ENCODE assay signal across 8 cellular contexts in the genomic region with DNA sequence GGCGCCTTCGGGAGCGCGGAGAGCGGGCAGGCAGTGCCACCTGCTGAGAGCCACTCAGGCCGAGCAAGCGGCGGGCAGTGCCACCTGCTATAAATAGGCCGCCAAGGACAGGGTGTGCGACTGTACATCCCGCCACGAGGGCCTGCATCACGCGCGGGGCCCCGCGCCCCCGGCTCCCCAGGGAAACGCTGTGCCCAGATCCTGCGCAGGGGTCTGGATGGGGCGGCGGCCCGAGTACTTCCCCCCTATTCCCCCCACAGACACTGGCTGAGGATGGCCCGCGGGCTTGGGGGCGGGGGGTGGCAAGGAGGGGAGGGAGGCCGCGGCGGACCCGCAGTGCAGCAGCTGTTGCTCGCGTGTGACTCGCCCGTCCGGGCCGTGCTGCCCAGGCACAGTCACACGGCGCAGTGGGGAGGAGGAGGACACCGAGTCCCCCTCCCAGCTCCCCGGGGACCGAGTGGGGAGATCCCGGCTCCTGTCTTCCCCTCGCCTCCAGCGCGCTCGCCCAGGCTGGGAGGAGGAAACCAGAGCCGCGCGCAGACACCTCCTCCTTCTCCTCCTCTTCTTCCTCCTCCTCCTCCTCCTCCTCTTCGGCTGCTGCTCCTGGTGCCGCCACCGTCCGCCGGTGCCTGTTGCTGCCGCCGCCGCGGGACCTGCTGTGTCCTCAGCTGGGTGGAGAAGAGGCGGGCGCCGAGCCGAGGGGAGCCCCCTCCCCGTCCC. TPM values are rescaled to one million over a fixed set of nuclear protein-coding genes. Genes with fewer than 3 reads are reported as not detected.
DNase-seq lines count a peak whose midpoint lies in the region; ATAC-seq, FAIRE-seq and TF ChIP-seq lines count a peak whose summit lies in the region.

A gene with protein sequence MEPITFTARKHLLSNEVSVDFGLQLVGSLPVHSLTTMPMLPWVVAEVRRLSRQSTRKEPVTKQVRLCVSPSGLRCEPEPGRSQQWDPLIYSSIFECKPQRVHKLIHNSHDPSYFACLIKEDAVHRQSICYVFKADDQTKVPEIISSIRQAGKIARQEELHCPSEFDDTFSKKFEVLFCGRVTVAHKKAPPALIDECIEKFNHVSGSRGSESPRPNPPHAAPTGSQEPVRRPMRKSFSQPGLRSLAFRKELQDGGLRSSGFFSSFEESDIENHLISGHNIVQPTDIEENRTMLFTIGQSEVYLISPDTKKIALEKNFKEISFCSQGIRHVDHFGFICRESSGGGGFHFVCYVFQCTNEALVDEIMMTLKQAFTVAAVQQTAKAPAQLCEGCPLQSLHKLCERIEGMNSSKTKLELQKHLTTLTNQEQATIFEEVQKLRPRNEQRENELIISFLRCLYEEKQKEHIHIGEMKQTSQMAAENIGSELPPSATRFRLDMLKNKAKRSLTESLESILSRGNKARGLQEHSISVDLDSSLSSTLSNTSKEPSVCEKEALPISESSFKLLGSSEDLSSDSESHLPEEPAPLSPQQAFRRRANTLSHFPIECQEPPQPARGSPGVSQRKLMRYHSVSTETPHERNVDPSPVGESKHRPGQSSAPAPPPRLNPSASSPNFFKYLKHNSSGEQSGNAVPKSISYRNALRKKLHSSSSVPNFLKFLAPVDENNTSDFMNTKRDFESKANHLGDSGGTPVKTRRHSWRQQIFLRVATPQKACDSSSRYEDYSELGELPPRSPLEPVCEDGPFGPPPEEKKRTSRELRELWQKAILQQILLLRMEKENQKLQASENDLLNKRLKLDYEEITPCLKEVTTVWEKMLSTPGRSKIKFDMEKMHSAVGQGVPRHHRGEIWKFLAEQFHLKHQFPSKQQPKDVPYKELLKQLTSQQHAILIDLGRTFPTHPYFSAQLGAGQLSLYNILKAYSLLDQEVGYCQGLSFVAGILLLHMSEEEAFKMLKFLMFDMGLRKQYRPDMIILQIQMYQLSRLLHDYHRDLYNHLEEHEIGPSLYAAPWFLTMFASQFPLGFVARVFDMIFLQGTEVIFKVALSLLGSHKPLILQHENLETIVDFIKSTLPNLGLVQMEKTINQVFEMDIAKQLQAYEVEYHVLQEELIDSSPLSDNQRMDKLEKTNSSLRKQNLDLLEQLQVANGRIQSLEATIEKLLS (N-terminal part only) (plus strand): TSS at position 584 of the 720 bp plus-strand sequence. CDS start 11,012 bp downstream, outside the sequence.

- H3K79me2 ChIP-seq in GM23248 (ENCODE audit: insufficient read depth) (no peaks in the 10 kb centered on the region), Loucy (ENCODE audit: insufficient read depth, low read length) (peaks cover 36% of the 10 kb centered on the region), HepG2 (ENCODE audit: insufficient read depth, low read length) (no peaks in the 10 kb centered on the region)

- TF ChIP-seq EP300 in HepG2 (IDR thresholded peaks at IDR 0.05; ENCODE audit: low read depth in 2 of 2, low read length in 2 of 2) = no peak
- TF ChIP-seq EP300 in HepG2 (CRISPR knock-in tag; IDR thresholded peaks at IDR 0.05; ENCODE audit: borderline replicate concordance) = no peak

- H3K4me3 ChIP-seq in GM23248 = peak within 1 kb of the TSS; percentile 72
- peak within 1 kb of the TSS; percentile 91 for H3K4me3 ChIP-seq in Loucy (ENCODE audit: low read length, poor library complexity, severe bottlenecking)
- H3K4me3 ChIP-seq in WI38 (ENCODE audit: low read depth, low read length) = peak within 1 kb of the TSS; percentile 65
- peak within 1 kb of the TSS; percentile 54 to 68 (median 55) for H3K4me3 ChIP-seq in HepG2 (replicated peaks in 1 of 3; ENCODE audit: insufficient read depth in 1 of 3, low read depth in 2 of 3, low read length in 3 of 3)

- intact Hi-C loops in HepG2 (cut with micrococcal nuclease; ENCODE audit: unreplicated experiment) = no loop called here

- peak within 1 kb of the TSS; percentile 91 for H3K27ac Mint-ChIP-seq in central memory CD8-positive, alpha-beta T cell (ENCODE audit: low read depth)

- H3K9ac ChIP-seq in GM23248 = no peak within 1 kb of the TSS
- H3K9ac ChIP-seq in Loucy (ENCODE audit: low read depth, low read length, poor library complexity, severe bottlenecking) = peak within 1 kb of the TSS; percentile 74
- no peak within 1 kb of the TSS for H3K9ac ChIP-seq in HepG2 (ENCODE audit: insufficient read depth, low read depth, low read length)

- FAIRE-seq in HepG2 (lab: Jason Lieb, UNC) = no peak

- 0 to 1% methylated on average over 27 to 42 of the region's 63 CpGs for WGBS in GM23248 (ENCODE audit: low coverage in 1 of 2, low lambda C conversion rate in 2 of 2, missing lambda C conversion rate in 2 of 2), 2 experiments
- WGBS in HepG2 (ENCODE audit: low lambda C conversion rate) = 3% methylated on average over 16 of the region's 63 CpGs

- H3K27me3 Mint-ChIP-seq in central memory CD8-positive, alpha-beta T cell = no peaks in the 10 kb centered on the region

- peak; percentile 16 for ATAC-seq in central memory CD8-positive, alpha-beta T cell (replicated peaks; ENCODE audit: extremely low read depth, poor library complexity, severe bottlenecking)
- ATAC-seq in HepG2 = peak; percentile 62

- CTCF ChIA-PET in HepG2 (lab: Yijun Ruan, JAX; ENCODE audit: low intra/inter-chr PET ratio, low total read pairs) = no interaction called here

- H3K27ac ChIP-seq in GM23248 (no peak within 1 kb of the TSS), HepG2 (ENCODE audit: extremely low read length, insufficient read depth, low read length) (no peak within 1 kb of the TSS)

- H3K9me3 ChIP-seq in GM23248 (ENCODE audit: low read depth) (no peaks in the 10 kb centered on the region), Loucy (ENCODE audit: insufficient read depth, low read depth, low read length) (no peaks in the 10 kb centered on the region), HepG2 (ENCODE audit: low read length) (no peaks in the 10 kb centered on the region)

- TF ChIP-seq RAD21 in HepG2 (CRISPR knock-in tag; IDR thresholded peaks at IDR 0.05) = no peak

- H3F3A ChIP-seq in GM23248 (ENCODE audit: insufficient read depth) = no peaks in the 10 kb centered on the region
- no peaks in the 10 kb centered on the region for H3F3A ChIP-seq in Loucy (ENCODE audit: low read depth)

- peak within 1 kb of the TSS; percentile 62 for H3K4me2 ChIP-seq in GM23248 (ENCODE audit: unreplicated experiment)
- H3K4me2 ChIP-seq in Loucy (ENCODE audit: low read depth, low read length, poor library complexity, severe bottlenecking) = peak within 1 kb of the TSS; percentile 90
- H3K4me2 ChIP-seq in HepG2 (ENCODE audit: low read depth, low read length) = peak within 1 kb of the TSS; percentile 73

- H4K20me1 ChIP-seq in GM23248 (ENCODE audit: insufficient read depth) = no peaks in the 10 kb centered on the region
- peaks cover 4% of the 10 kb centered on the region for H4K20me1 ChIP-seq in Loucy (ENCODE audit: insufficient read depth, low read length, poor library complexity, severe bottlenecking)
- H4K20me1 ChIP-seq in HepG2 (ENCODE audit: insufficient read depth, low read length) = no peaks in the 10 kb centered on the region

- in situ Hi-C loops in GM23248 (cut with MboI) (no loop called here), HepG2 (cut with HindIII; ENCODE audit: extremely low pct_ligation_motif_present, low pct_unique_long_range_greater_than_20kb) (no loop called here)

- TF ChIP-seq POLR2A in HepG2 (IDR thresholded peaks at IDR 0.05; ENCODE audit: insufficient read depth in 1 of 2, low read depth in 2 of 2, low read length in 2 of 2) = no peak

- H3K36me3 ChIP-seq in GM23248 (ENCODE audit: low read depth) (no peaks in the 10 kb centered on the region), Loucy (ENCODE audit: insufficient read depth, low read length) (no peaks in the 10 kb centered on the region), HepG2 (replicated peaks in 1 of 2; ENCODE audit: control insufficient read depth in 1 of 2, insufficient read depth in 2 of 2, low read length in 2 of 2) (no peaks in the 10 kb centered on the region)

- TF ChIP-seq CTCF in Loucy (conservative IDR thresholded peaks at IDR 0.05; ENCODE audit: low read length) = no peak
- no peak for TF ChIP-seq CTCF in WI38 (IDR thresholded peaks at IDR 0.05; ENCODE audit: low read depth, low read length)
- TF ChIP-seq CTCF in HepG2 (CRISPR knock-in tag; IDR thresholded peaks at IDR 0.05) = no peak

- peaks cover 55% of the 10 kb centered on the region for H3K27me3 ChIP-seq in GM23248 (replicated peaks; ENCODE audit: insufficient read depth)
- H3K27me3 ChIP-seq in Loucy (ENCODE audit: insufficient read depth, low read length, poor library complexity, severe bottlenecking) = no peaks in the 10 kb centered on the region
- peaks cover 1 to 27% of the 10 kb centered on the region in 2 experiments; a peak in 2 of 5 replicates for H3K27me3 ChIP-seq in HepG2 (ENCODE audit: control insufficient read depth in 1 of 2, insufficient read depth in 2 of 2, low read length in 2 of 2)

- peaks cover 24% of the 10 kb centered on the region for H3K4me1 Mint-ChIP-seq in central memory CD8-positive, alpha-beta T cell

- no peaks in the 10 kb centered on the region for H3K9me2 ChIP-seq in GM23248 (ENCODE audit: insufficient read depth)
- H3K9me2 ChIP-seq in Loucy (replicated peaks; ENCODE audit: low read depth, low read length) = no peaks in the 10 kb centered on the region

- H3K9me3 Mint-ChIP-seq in central memory CD8-positive, alpha-beta T cell = no peaks in the 10 kb centered on the region

- no TSS peak for BruUV-seq in HepG2 (replicated peaks; lab: Mats Ljungman, UMichigan)

- POLR2A ChIA-PET in HepG2 (lab: Yijun Ruan, JAX) = no interaction called here

- peak within 1 kb of the TSS; percentile 89 for H3K4me3 Mint-ChIP-seq in central memory CD8-positive, alpha-beta T cell

- peak within 1 kb of the TSS; percentile 69 for H2AFZ ChIP-seq in GM23248
- H2AFZ ChIP-seq in Loucy (ENCODE audit: low read length) = peak within 1 kb of the TSS; percentile 78
- H2AFZ ChIP-seq in HepG2 (ENCODE audit: low read length) = peak within 1 kb of the TSS; percentile 60

- H3K4me1 ChIP-seq in GM23248 (ENCODE audit: insufficient read depth) (no peaks in the 10 kb centered on the region; the same call in 1 of the 2 replicates), Loucy (ENCODE audit: insufficient read depth, low read length, poor library complexity, severe bottlenecking) (peaks cover 18% of the 10 kb centered on the region), HepG2 (ENCODE audit: insufficient read depth, low read length) (peaks cover 7% of the 10 kb centered on the region; the same call in 1 of the 2 replicates)

- H3K36me3 Mint-ChIP-seq in central memory CD8-positive, alpha-beta T cell (ENCODE audit: insufficient read depth) = peaks cover 6% of the 10 kb centered on the region

- DNase-seq in GM03348 (ENCODE audit: low spot score) (peak; percentile 46), GM23248 (peak; percentile 31), HepG2 (ENCODE audit: low spot score) (no peak), putamen (ENCODE audit: low spot score) (no peak)
- DNase-seq in central memory CD8-positive, alpha-beta T cell (ENCODE audit: low spot score in 2 of 2) = no peak
- peak; percentile 25 to 29 for DNase-seq in stimulated activated CD4-positive, alpha-beta T cell treated with anti-CD3 and anti-CD28 coated beads, Interleukin-2, amount 100 ng/mL, for 48 hours

RNA-seq across cellular contexts. Expression of the gene that starts here (rescaled TPM):
- total RNA-seq in GM23248 (2014; rRNA removed; shearing (Covaris generic)) = 34.6 and 41.1 TPM in 2 replicates
- polyA plus RNA-seq in GM23248 (2016; fragmentation: Nextera tagmentation; extraction: Ambion mirVana) (12.4 and 13.6 TPM in 2 replicates), HepG2 (2011; rRNA removed) (35.1 and 37.3 TPM in 2 replicates)
- total RNA-seq in HepG2 (2016; rRNA removed; fragmentation: Illumina TruSeq; extraction: Trizol) = 62.8 and 72.4 TPM in 2 replicates
- total RNA-seq in HepG2 (2016; cell fraction: cytosol; rRNA removed; fragmentation: Illumina TruSeq; extraction: Trizol; ENCODE audit: low read depth) = 64.8 and 77.1 TPM in 2 replicates
- total RNA-seq in HepG2 (2016; cell fraction: insoluble cytoplasmic fraction; rRNA removed; fragmentation: Illumina TruSeq; extraction: Trizol) = 53.2 and 64.4 TPM in 2 replicates
- 145 TPM in 2 replicates for total RNA-seq in HepG2 (2016; cell fraction: membrane; rRNA removed; fragmentation: Illumina TruSeq; extraction: Trizol)
- total RNA-seq in HepG2 (2016; cell fraction: nucleus; rRNA removed; fragmentation: Illumina TruSeq; extraction: Trizol) = 39.0 and 39.8 TPM in 2 replicates
- polyA plus RNA-seq in HepG2 (2011; cell fraction: cytosol; rRNA removed) = 45.5 and 45.8 TPM in 2 replicates
- polyA plus RNA-seq in HepG2 (2011; cell fraction: nucleus; rRNA removed) = 28.9 and 31.3 TPM in 2 replicates
- 36.5 and 47.0 TPM in 2 replicates for polyA plus RNA-seq in HepG2 (2012)
- polyA plus RNA-seq in HepG2 (2016; cell fraction: cytosol; fragmentation: Illumina TruSeq; extraction: Trizol; ENCODE audit: low read depth) = 59.1 and 60.0 TPM in 2 replicates
- 66.3 and 68.6 TPM in 2 replicates for polyA plus RNA-seq in HepG2 (2016; cell fraction: insoluble cytoplasmic fraction; fragmentation: Illumina TruSeq; extraction: Trizol; ENCODE audit: low read depth)
- polyA plus RNA-seq in HepG2 (2016; cell fraction: membrane; fragmentation: Illumina TruSeq; extraction: Trizol; ENCODE audit: low read depth) = 115 and 125 TPM in 2 replicates
- 43.0 and 44.9 TPM in 2 replicates for polyA plus RNA-seq in HepG2 (2016; cell fraction: nucleus; fragmentation: Illumina TruSeq; extraction: Trizol; ENCODE audit: insufficient read depth, low read depth)
- polyA minus RNA-seq in HepG2 (2011; rRNA and poly(A)+ RNA removed; ENCODE audit: low replicate concordance) = 22.7 and 52.3 TPM in 2 replicates
- polyA minus RNA-seq in HepG2 (2011; cell fraction: cytosol; rRNA and poly(A)+ RNA removed) = 39.2 and 52.8 TPM in 2 replicates
- polyA minus RNA-seq in HepG2 (2011; cell fraction: nucleus; rRNA and poly(A)+ RNA removed) = 33.9 and 36.3 TPM in 2 replicates

Comparison
In these comparisons a context has a peak if more than half of its experiments do, and no peak if none do; other contexts are left out.
1. DNase-seq: peak in GM03348 (single experiment), GM23248 (single experiment) and stimulated activated CD4-positive, alpha-beta T cell treated with anti-CD3 and anti-CD28 coated beads, Interleukin-2, amount 100 ng/mL, for 48 hours (2 of 2); none in central memory CD8-positive, alpha-beta T cell (0 of 2), HepG2 (single experiment) and putamen (single experiment).
2. Peak in every context shown above with its lines, with median percentiles within 50 percentile points of each other: H2AFZ ChIP-seq, H3K4me2 ChIP-seq and H3K4me3 ChIP-seq.